In the genomic region with DNA sequence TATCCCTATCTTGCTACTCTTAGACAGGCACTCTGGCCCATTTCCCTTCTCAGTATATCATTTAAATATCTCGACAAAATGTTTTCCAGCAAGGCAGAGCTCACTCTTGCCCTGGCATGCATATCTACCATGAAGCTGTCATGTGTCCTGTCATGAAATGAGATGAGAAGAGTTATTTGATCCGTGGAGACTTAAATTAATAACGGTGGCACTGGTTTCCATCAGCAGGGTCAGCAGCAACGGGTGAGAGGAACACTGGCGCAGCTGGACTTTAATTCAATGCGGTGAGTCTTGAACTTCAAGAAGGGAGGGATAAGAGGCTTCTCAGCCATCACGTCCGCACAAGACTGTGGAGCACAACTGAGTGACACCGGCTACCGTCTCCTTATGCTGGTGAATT, we compare ENCODE assay signal across 7 cellular contexts.
"Had no signal": no experiment of that assay in that cellular context is flagged by ENCODE, and none has a peak within 500 bp of the region (broad histone marks: within the 10 kb centered on the region; RNA-seq: fewer than 3 reads in every experiment).

No MANE protein-coding gene starts in this region.

- H3K27ac ChIP-seq: HL-60 had no signal

- H2AFZ ChIP-seq: GM23338 had no signal

- H3K4me2 ChIP-seq: GM23338 had no signal

- ATAC-seq: GM23338, HepG2 had no signal

- DNase-seq: H9, HCEC 1CT had no signal

- FAIRE-seq: H1, H54, HepG2 had no signal

- H3K4me3 ChIP-seq: GM23338 had no signal
